ENCODE assay signal across 22 cellular contexts in the genomic region with DNA sequence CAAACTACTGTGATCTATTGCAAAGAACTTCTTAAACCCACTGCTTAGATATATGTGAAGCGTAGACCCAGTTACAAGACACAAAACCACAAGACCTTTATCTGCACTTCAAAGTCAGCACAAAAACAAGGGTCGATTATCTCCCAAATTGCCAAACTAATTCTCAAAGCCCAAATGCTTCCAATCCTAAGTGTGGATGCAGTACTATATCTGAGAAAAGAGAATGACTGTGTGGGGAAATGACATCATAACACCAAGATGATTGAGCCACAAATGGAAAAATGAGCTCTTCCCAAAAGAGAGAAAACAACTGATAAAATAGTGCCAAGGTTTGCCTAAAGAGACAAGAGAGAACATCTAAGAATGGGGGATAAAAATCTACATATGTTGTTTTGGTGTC.
DNase-seq lines count a peak whose midpoint lies in the region; TF ChIP-seq lines count a peak whose summit lies in the region.
"Had no signal": no experiment of that assay in that cellular context is flagged by ENCODE, and none has a peak within 500 bp of the region (broad histone marks: within the 10 kb centered on the region; RNA-seq: fewer than 3 reads in every experiment).

No MANE protein-coding gene starts in this region.

- H3K36me3 Mint-ChIP-seq in activated CD4-positive, alpha-beta T cell treated with anti-CD3 and anti-CD28 coated beads, Interleukin-2, amount 10 ng/mL, durations not matched to agents 24 days and 14 days (ENCODE audit: low read depth), result no peaks in the 10 kb centered on the region

- no peak for TF ChIP-seq EP300 in stomach (IDR thresholded peaks at IDR 0.05)

- no peaks in the 10 kb centered on the region for H3K9me3 Mint-ChIP-seq in activated CD4-positive, alpha-beta T cell treated with anti-CD3 and anti-CD28 coated beads, Interleukin-2, amount 10 ng/mL, durations not matched to agents 24 days and 14 days

- 38 to 100% (median 43%) methylated on average over 1 to 2 of the region's 2 CpGs for WGBS in stomach, 5 donors

- H3K9me3 ChIP-seq in adipocyte (ENCODE audit: control insufficient read depth, low read length), result no peaks in the 10 kb centered on the region
- H3K9me3 ChIP-seq in stomach, result no peaks in the 10 kb centered on the region
- H3K9me3 ChIP-seq: colonic mucosa, gastrocnemius medialis had no signal

- no peak overlapping the region for H3K4me3 ChIP-seq in adipocyte (ENCODE audit: low read length)
- H3K4me3 ChIP-seq in fibroblast of the aortic adventitia (ENCODE audit: low read depth, low read length), result no peak overlapping the region
- H3K4me3 ChIP-seq in stomach, result no peak overlapping the region
- no peak overlapping the region for H3K4me3 ChIP-seq in coronary artery
- H3K4me3 ChIP-seq: colonic mucosa, gastrocnemius medialis, skin epidermis had no signal

- H3K27me3 Mint-ChIP-seq in activated CD4-positive, alpha-beta T cell treated with anti-CD3 and anti-CD28 coated beads, Interleukin-2, amount 10 ng/mL, durations not matched to agents 24 days and 14 days, result no peaks in the 10 kb centered on the region

- no peaks in the 10 kb centered on the region for H3K4me1 Mint-ChIP-seq in activated CD4-positive, alpha-beta T cell treated with anti-CD3 and anti-CD28 coated beads, Interleukin-2, amount 10 ng/mL, durations not matched to agents 24 days and 14 days

- no peak overlapping the region for H3K4me3 Mint-ChIP-seq in activated CD4-positive, alpha-beta T cell treated with anti-CD3 and anti-CD28 coated beads, Interleukin-2, amount 10 ng/mL, durations not matched to agents 24 days and 14 days

- DNase-seq in activated CD4-positive, alpha-beta T cell treated with anti-CD3 and anti-CD28 coated beads, Interleukin-2, amount 10 ng/mL, durations not matched to agents 24 days and 14 days, result peak; percentile 9
- no peak for DNase-seq in activated CD4-positive, alpha-beta T cell treated with anti-CD3 and anti-CD28 coated beads, Interleukin-2, amount 50 U/mL, for 48 hours
- DNase-seq in adipocyte (ENCODE audit: low read depth) (peak; percentile 36), fibroblast of the aortic adventitia (ENCODE audit: low read depth) (peak; percentile 68), stomach (no peak), mucosa of gallbladder (ENCODE audit: low spot score) (no peak), coronary artery (ENCODE audit: low spot score) (no peak), EL (no peak)
- DNase-seq: activated CD4-positive, alpha-beta T cell treated with anti-CD3 and anti-CD28 coated beads for 4 hours; activated CD8-positive, alpha-beta memory T cell treated with anti-CD3 and anti-CD28 coated beads, Interleukin-2, amount 50 U/mL, for 4 hours; activated gamma-delta T cell; anterior cingulate cortex; colonic mucosa; gastrocnemius medialis; GF-D8; left colon; NCI-H1417 treated with DMSO at 0.1 percent for 48 hours; NCI-H748 treated with DMSO at 0.1 percent for 48 hours; stimulated activated CD4-positive, alpha-beta T cell treated with anti-CD3 and anti-CD28 coated beads, Interleukin-4, amount 100 ng/mL, for 24 hours; T-helper 9 cell had no signal

- H3K9ac ChIP-seq in adipocyte (ENCODE audit: low read length), result no peak overlapping the region

- H3K4me1 ChIP-seq in adipocyte (ENCODE audit: control insufficient read depth, insufficient read depth, low read length) (peaks cover 22% of the 10 kb centered on the region), stomach (peaks cover 0 to 54% (median 15%) of the 10 kb centered on the region in 4 donors)
- H3K4me1 ChIP-seq: colonic mucosa, gastrocnemius medialis had no signal

- no peak for TF ChIP-seq CTCF in fibroblast of the aortic adventitia (IDR thresholded peaks at IDR 0.05; ENCODE audit: insufficient read depth, low read length)
- no peak for TF ChIP-seq CTCF in stomach (IDR thresholded peaks at IDR 0.05)
- TF ChIP-seq CTCF in coronary artery (IDR thresholded peaks at IDR 0.05), result no peak

- H3K27ac ChIP-seq in stomach (peak overlapping the region in 3 of 5 donors; percentile 5 to 75 (median 54)), coronary artery (peak overlapping the region in 1 of 2 donors; percentile 19)
- H3K27ac ChIP-seq: C4-2B, colonic mucosa, gastrocnemius medialis had no signal

- H3K27me3 ChIP-seq in adipocyte (replicated peaks; ENCODE audit: control insufficient read depth, insufficient read depth, low read length) (no peaks in the 10 kb centered on the region), stomach (no peaks in the 10 kb centered on the region)
- H3K27me3 ChIP-seq: colonic mucosa had no signal

- H3K36me3 ChIP-seq in adipocyte (ENCODE audit: control insufficient read depth, insufficient read depth, low read length, severe bottlenecking) (peaks cover 12% of the 10 kb centered on the region), stomach (peaks cover 0 to 3% (median 0%) of the 10 kb centered on the region in 4 donors)
- H3K36me3 ChIP-seq: colonic mucosa, gastrocnemius medialis had no signal

- intact Hi-C loops in activated CD4-positive, alpha-beta T cell treated with anti-CD3 and anti-CD28 coated beads, Interleukin-2, amount 10 ng/mL, durations not matched to agents 24 days and 14 days (cut with micrococcal nuclease), result no loop called here
- intact Hi-C loops in stomach (cut with DNase I; ENCODE audit: low total_unique reads), result no loop called here

- TF ChIP-seq POLR2A in stomach (IDR thresholded peaks at IDR 0.05), result no peak

- H3K27ac Mint-ChIP-seq in activated CD4-positive, alpha-beta T cell treated with anti-CD3 and anti-CD28 coated beads, Interleukin-2, amount 10 ng/mL, durations not matched to agents 24 days and 14 days, result no peak overlapping the region

Comparison
In these comparisons a context has a peak if more than half of its experiments do, and no peak if none do; other contexts are left out.
1. DNase-seq: peak in activated CD4-positive, alpha-beta T cell treated with anti-CD3 and anti-CD28 coated beads, Interleukin-2, amount 10 ng/mL, durations not matched to agents 24 days and 14 days (single experiment), adipocyte (single experiment) and fibroblast of the aortic adventitia (single experiment); none in activated CD4-positive, alpha-beta T cell treated with anti-CD3 and anti-CD28 coated beads, Interleukin-2, amount 50 U/mL, for 48 hours (0 of 2), stomach (single experiment), mucosa of gallbladder (single experiment), coronary artery (single experiment) and EL (single experiment).